ENCODE assay signal across 33 cellular contexts in the genomic region with DNA sequence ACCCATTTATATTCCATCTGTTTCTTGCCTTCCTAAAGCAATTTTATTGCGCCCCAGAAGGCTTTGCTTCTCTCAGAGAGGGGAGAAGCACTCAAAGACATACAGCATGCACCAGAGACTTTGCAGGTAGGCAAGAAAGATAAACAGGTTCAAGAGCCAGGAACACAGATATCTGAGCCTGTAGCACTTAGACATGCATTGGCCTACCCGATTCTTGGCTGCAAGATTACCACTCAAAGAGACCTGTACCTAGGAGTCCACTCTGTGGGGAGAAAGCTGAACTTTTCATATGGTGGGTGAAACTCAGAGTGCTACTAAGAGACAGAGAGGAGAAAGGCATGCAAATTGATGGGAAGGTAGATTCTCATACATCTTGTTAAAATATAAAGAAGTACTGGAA.
"Had no signal": no experiment of that assay in that cellular context is flagged by ENCODE, and none has a peak within 500 bp of the region (broad histone marks: within the 10 kb centered on the region; RNA-seq: fewer than 3 reads in every experiment).

No MANE protein-coding gene starts in this region.

- H3K36me3 ChIP-seq: adrenal gland, brain microvascular endothelial cell, breast epithelium had no signal

- H3K27me3 ChIP-seq: adrenal gland, body of pancreas, brain microvascular endothelial cell, breast epithelium had no signal

- H3K4me3 ChIP-seq: adrenal gland, body of pancreas, breast epithelium had no signal

- H3K27ac ChIP-seq: adrenal gland, body of pancreas, brain microvascular endothelial cell, breast epithelium, VCaP had no signal

- ATAC-seq: activated CD8-positive, alpha-beta T cell treated with anti-CD3 and anti-CD28 coated beads for 36 hours; activated naive CD4-positive, alpha-beta T cell treated with anti-CD3 and anti-CD28 coated beads, Interleukin-2, amount 50 U/mL, for 72 hours; activated T-cell treated with anti-CD3 and anti-CD28 coated beads, Interleukin-2, amount 50 U/mL, for 4 hours; activated T-cell treated with anti-CD3 and anti-CD28 coated beads, Interleukin-2, amount 50 U/mL, for 72 hours; activated T-helper 17 cell treated with anti-CD3 and anti-CD28 coated beads, Interleukin-2, amount 50 U/mL, for 72 hours; body of pancreas had no signal

- H3K9me3 ChIP-seq: adrenal gland, body of pancreas, breast epithelium had no signal

- H3K4me1 ChIP-seq: adrenal gland, body of pancreas, breast epithelium had no signal

- DNase-seq: activated B cell treated with CpG ODN at 0.5 μM for 24 hours; activated CD4-positive, alpha-beta memory T cell treated with anti-CD3 and anti-CD28 coated beads for 36 hours; activated CD4-positive, alpha-beta T cell treated with anti-CD3 and anti-CD28 coated beads for 4 hours; activated CD4-positive, alpha-beta T cell treated with anti-CD3 and anti-CD28 coated beads, Interleukin-2, amount 10 ng/mL, durations not matched to agents 24 days and 14 days; activated CD4-positive, alpha-beta T cell treated with anti-CD3 and anti-CD28 coated beads, Interleukin-2, amount 50 U/mL, for 1 hour; activated CD4-positive, alpha-beta T cell treated with anti-CD3 and anti-CD28 coated beads, Interleukin-2, amount 50 U/mL, for 4 hours; activated CD4-positive, CD25-positive, alpha-beta regulatory T cell treated with anti-CD3 and anti-CD28 coated beads, Interleukin-2, amount 50 U/mL, for 72 hours; activated CD8-positive, alpha-beta memory T cell treated with anti-CD3 and anti-CD28 coated beads, Interleukin-2, amount 50 U/mL, for 4 hours; activated CD8-positive, alpha-beta T cell treated with anti-CD3 and anti-CD28 coated beads for 36 hours; activated effector memory CD4-positive, alpha-beta T cell treated with anti-CD3 and anti-CD28 coated beads, Interleukin-2, amount 50 U/mL, for 16 hours; activated gamma-delta T cell treated with Interleukin-2 at 50 U/mL for 16 hours; activated naive CD4-positive, alpha-beta T cell; activated naive CD4-positive, alpha-beta T cell treated with anti-CD3 and anti-CD28 coated beads for 36 hours; activated naive CD4-positive, alpha-beta T cell treated with anti-CD3 and anti-CD28 coated beads, Interleukin-2, amount 50 U/mL, for 16 hours; activated naive CD8-positive, alpha-beta T cell treated with anti-CD3 and anti-CD28 coated beads for 36 hours; activated T-cell treated with anti-CD3 and anti-CD28 coated beads for 4 hours; activated T-cell treated with anti-CD3 and anti-CD28 coated beads, Interleukin-2, amount 50 U/mL, for 1 hour; activated T-cell treated with anti-CD3 and anti-CD28 coated beads, Interleukin-2, amount 50 U/mL, for 4 hours; activated T-cell treated with anti-CD3 and anti-CD28 coated beads, Interleukin-2, amount 50 U/mL, for 72 hours; adrenal gland; amniotic stem cell; aorta; body of pancreas; brain microvascular endothelial cell; central memory CD4-positive, alpha-beta T cell; T-helper 2 cell; T-helper 9 cell had no signal

- FAIRE-seq: astrocyte, TTC549 had no signal
